In genomic region chr6:8329592-8329991, GRCh38 we compare ENCODE assay signal across 18 cellular contexts.
A peak's percentile ranks its signal among the peaks of the same experiment; 100 is the strongest.
DNase-seq lines count a peak whose midpoint lies in the region; ATAC-seq lines count a peak whose summit lies in the region.
"Had no signal": no experiment of that assay in that cellular context is flagged by ENCODE, and none has a peak within 500 bp of the region (broad histone marks: within the 10 kb centered on the region; RNA-seq: fewer than 3 reads in every experiment).

No MANE protein-coding gene starts in this region.

- ATAC-seq in left colon, result peak; percentile 69
- no peak for ATAC-seq in HG02610 (IDR thresholded peaks at IDR 0.05; ENCODE audit: unreplicated experiment)
- no peak for ATAC-seq in GM18502 (IDR thresholded peaks at IDR 0.05; ENCODE audit: poor library complexity, unreplicated experiment)
- ATAC-seq: HepG2 had no signal

- intact Hi-C loops in left colon (cut with DNase I, micrococcal nuclease), result no loop called here

- DNase-seq in DMS153 (lab: John Stamatoyannopoulos, UW) (peak; percentile 40), NCI-H146 (lab: John Stamatoyannopoulos, UW) (peak; percentile 97), NCI-H774 (lab: John Stamatoyannopoulos, UW) (peak; percentile 53), left colon (peak in 1 of 2 donors; percentile 4), iPS-NIHi7 (ENCODE audit: extremely low spot score) (no peak), amniotic stem cell (lab: John Stamatoyannopoulos, UW) (no peak)
- DNase-seq: CD8-positive, alpha-beta memory T cell; DMS 273 treated with DMSO at 0.1 percent for 48 hours; EL; NCI-H1092 treated with DMSO at 0.1 percent for 48 hours; NCI-H2171; NCI-H524 treated with DMSO at 0.1 percent for 48 hours; Peyer's patch; Right ventricle myocardium superior; T-helper 2 cell had no signal

Comparison
In these comparisons a context has a peak if more than half of its experiments do, and no peak if none do; other contexts are left out.
1. DNase-seq: peak in DMS153 (single experiment), NCI-H146 (single experiment) and NCI-H774 (single experiment); none in iPS-NIHi7 (single experiment) and amniotic stem cell (single experiment).